8 cellular contexts compared by ENCODE assay signal in genomic region chr5:83430130-83431010, GRCh38. TPM values are rescaled to one million over a fixed set of nuclear protein-coding genes. Genes with fewer than 3 reads are reported as not detected.
DNase-seq lines count a peak whose midpoint lies in the region; ATAC-seq and TF ChIP-seq lines count a peak whose summit lies in the region.

No MANE protein-coding gene starts in this region.

- no peak overlapping the region for H3K18ac ChIP-seq in neuronal stem cell (ENCODE audit: low read length)

- no peak overlapping the region for H4K8ac ChIP-seq in neuronal stem cell (ENCODE audit: low read depth, low read length)

- no peaks in the 10 kb centered on the region for H3K4me1 ChIP-seq in CD8-positive, alpha-beta T cell (ENCODE audit: insufficient read depth, low read length)
- H3K4me1 ChIP-seq in Panc1 (ENCODE audit: control insufficient read depth, insufficient read depth, low read length) = no peaks in the 10 kb centered on the region
- H3K4me1 ChIP-seq in neuronal stem cell (ENCODE audit: control insufficient read depth in 2 of 2, insufficient read depth in 1 of 2, low read depth in 1 of 2, low read length in 2 of 2) = no peaks in the 10 kb centered on the region

- no CpG with 5 or more reads among the region's 13 CpGs for WGBS in neuronal stem cell (ENCODE audit: extremely low coverage in 2 of 2, insufficient read length in 2 of 2, insufficient replicate concordance in 1 of 2), 2 donors

- no peaks in the 10 kb centered on the region for H3K27me3 ChIP-seq in CD8-positive, alpha-beta T cell (ENCODE audit: insufficient read depth, low read length)
- no peaks in the 10 kb centered on the region for H3K27me3 ChIP-seq in Panc1 (ENCODE audit: control insufficient read depth, insufficient read depth, low read length)
- H3K27me3 ChIP-seq in neuronal stem cell (ENCODE audit: control insufficient read depth in 3 of 3, insufficient read depth in 3 of 3, low read depth in 1 of 3, low read length in 3 of 3) = no peaks in the 10 kb centered on the region

- ATAC-seq in CD8-positive, alpha-beta T cell = no peak
- ATAC-seq in GM19328 (IDR thresholded peaks at IDR 0.05; ENCODE audit: unreplicated experiment) (peak; percentile 57), HG03558 (IDR thresholded peaks at IDR 0.05; ENCODE audit: extremely low read depth, unreplicated experiment) (peak; percentile 77), Panc1 (peak; percentile 93)
- peak; percentile 77 to 83 for ATAC-seq in activated T-cell treated with anti-CD3 and anti-CD28 coated beads, Interleukin-2, amount 50 U/mL, for 72 hours (replicated peaks in 1 of 2)

- no peak overlapping the region for H3K4ac ChIP-seq in neuronal stem cell (ENCODE audit: low read length)

- no TSS peak for BruUV-seq in Panc1 (replicated peaks; lab: Mats Ljungman, UMichigan)

- peak; percentile 1 to 52 (median 32) for DNase-seq in CD8-positive, alpha-beta T cell
- DNase-seq in Panc1 (ENCODE audit: low read depth, low spot score) (peak; percentile 58), fibroblast of the conjunctiva (ENCODE audit: low read depth) (peak; percentile 43), neuronal stem cell (ENCODE audit: low spot score) (peak; percentile 62), ureter (ENCODE audit: low spot score) (peak; percentile 59)
- DNase-seq in activated T-cell treated with anti-CD3 and anti-CD28 coated beads, Interleukin-2, amount 50 U/mL, for 72 hours = peak; percentile 50 to 54

- intact Hi-C loops in CD8-positive, alpha-beta T cell (cut with DNase I, micrococcal nuclease) = loop anchor here (1.0 to 2.0 kb wide), 3 partner anchors 788 to 1079 kb away; no protein-coding TSS in a partner anchor
- intact Hi-C loops in Panc1 (cut with micrococcal nuclease; ENCODE audit: unreplicated experiment) = no loop called here

- H3K27ac Mint-ChIP-seq in CD8-positive, alpha-beta T cell = no peak overlapping the region
- peak overlapping the region; percentile 28 for H3K27ac Mint-ChIP-seq in activated T-cell treated with anti-CD3 and anti-CD28 coated beads, Interleukin-2, amount 50 U/mL, for 72 hours

- H2BK12ac ChIP-seq in neuronal stem cell (ENCODE audit: low read length) = no peak overlapping the region

- peak overlapping the region; percentile 26 for H2AFZ ChIP-seq in neuronal stem cell (ENCODE audit: low read length)

- H2AK5ac ChIP-seq in neuronal stem cell (ENCODE audit: low read depth, low read length) = no peak overlapping the region

- no peak overlapping the region for H3K23ac ChIP-seq in neuronal stem cell (ENCODE audit: low read depth, low read length, poor library complexity)

- no peak overlapping the region for H4K91ac ChIP-seq in neuronal stem cell (ENCODE audit: low read depth, low read length, poor library complexity)

- H3K14ac ChIP-seq in neuronal stem cell (ENCODE audit: low read length) = no peak overlapping the region

- no peaks in the 10 kb centered on the region for H3K36me3 Mint-ChIP-seq in CD8-positive, alpha-beta T cell
- H3K36me3 Mint-ChIP-seq in activated T-cell treated with anti-CD3 and anti-CD28 coated beads, Interleukin-2, amount 50 U/mL, for 72 hours (ENCODE audit: insufficient read depth in 2 of 2) = no peaks in the 10 kb centered on the region

- peak; percentile 65 for TF ChIP-seq CTCF in CD8-positive, alpha-beta T cell (IDR thresholded peaks at IDR 0.05)
- peak; percentile 92 for TF ChIP-seq CTCF in Panc1 (IDR thresholded peaks at IDR 0.05)

- no peaks in the 10 kb centered on the region for H3K36me3 ChIP-seq in CD8-positive, alpha-beta T cell (ENCODE audit: insufficient read depth, low read length)
- H3K36me3 ChIP-seq in Panc1 (ENCODE audit: control insufficient read depth, insufficient read depth, low read length) (no peaks in the 10 kb centered on the region), neuronal stem cell (replicated peaks in 1 of 2; ENCODE audit: control insufficient read depth in 2 of 2, insufficient read depth in 2 of 2, low read length in 2 of 2) (no peaks in the 10 kb centered on the region)

- no peak overlapping the region for H2BK15ac ChIP-seq in neuronal stem cell (ENCODE audit: low read length)

- CTCF ChIA-PET in CD8-positive, alpha-beta T cell (lab: Charles Lee) = interaction anchor here (0.6 to 1.6 kb wide), 11 partner anchors 8 to 1083 kb away, joined by 3 to 16 read pairs (median 3); no protein-coding TSS in a partner anchor
- CTCF ChIA-PET in Panc1 (lab: Charles Lee) = interaction anchor here (0.6 kb wide), 1 partner anchor 512 kb away, joined by 3 read pairs; no protein-coding TSS in a partner anchor

- no peaks in the 10 kb centered on the region for H3K4me1 Mint-ChIP-seq in CD8-positive, alpha-beta T cell (ENCODE audit: low read depth)
- H3K4me1 Mint-ChIP-seq in activated T-cell treated with anti-CD3 and anti-CD28 coated beads, Interleukin-2, amount 50 U/mL, for 72 hours (ENCODE audit: low read depth) = no peaks in the 10 kb centered on the region

- H3K4me2 ChIP-seq in neuronal stem cell (ENCODE audit: insufficient read depth, low read length, poor library complexity, severe bottlenecking) = no peak overlapping the region

- in situ Hi-C loops in Panc1 (cut with HindIII; ENCODE audit: low pct_unique_long_range_greater_than_20kb, low sequenced_read_pairs) = no loop called here

- H2BK5ac ChIP-seq in neuronal stem cell (ENCODE audit: low read length) = no peak overlapping the region

- H3K27ac ChIP-seq in CD8-positive, alpha-beta T cell (ENCODE audit: low read depth, low read length) = no peak overlapping the region
- H3K27ac ChIP-seq in Panc1 (ENCODE audit: low read length) = no peak overlapping the region
- no peak overlapping the region for H3K27ac ChIP-seq in neuronal stem cell (replicated peaks; ENCODE audit: low read length)

- H3K79me1 ChIP-seq in neuronal stem cell (ENCODE audit: low read depth, low read length) = no peaks in the 10 kb centered on the region

- no peak overlapping the region for H3K4me3 Mint-ChIP-seq in CD8-positive, alpha-beta T cell
- H3K4me3 Mint-ChIP-seq in activated T-cell treated with anti-CD3 and anti-CD28 coated beads, Interleukin-2, amount 50 U/mL, for 72 hours = no peak overlapping the region

- no peak overlapping the region for H3K9ac ChIP-seq in neuronal stem cell (ENCODE audit: low read depth, low read length, poor library complexity)

- no peak overlapping the region for H3K4me3 ChIP-seq in CD8-positive, alpha-beta T cell (ENCODE audit: low read depth, low read length)
- H3K4me3 ChIP-seq in Panc1 (ENCODE audit: low read depth in 2 of 2, low read length in 2 of 2) = no peak overlapping the region
- H3K4me3 ChIP-seq in neuronal stem cell (ENCODE audit: low read length in 2 of 2) = no peak overlapping the region

- POLR2A ChIA-PET in CD8-positive, alpha-beta T cell (lab: Charles Lee) = no interaction called here
- POLR2A ChIA-PET in Panc1 (lab: Charles Lee) = no interaction called here

- H3K9me3 Mint-ChIP-seq in CD8-positive, alpha-beta T cell = no peaks in the 10 kb centered on the region
- H3K9me3 Mint-ChIP-seq in activated T-cell treated with anti-CD3 and anti-CD28 coated beads, Interleukin-2, amount 50 U/mL, for 72 hours = no peaks in the 10 kb centered on the region

- no peaks in the 10 kb centered on the region for H3K9me3 ChIP-seq in CD8-positive, alpha-beta T cell (ENCODE audit: low read length)
- no peaks in the 10 kb centered on the region for H3K9me3 ChIP-seq in Panc1 (ENCODE audit: control insufficient read depth, insufficient read depth, low read depth, low read length)
- no peaks in the 10 kb centered on the region for H3K9me3 ChIP-seq in neuronal stem cell (replicated peaks in 1 of 2; ENCODE audit: control insufficient read depth in 2 of 2, insufficient read depth in 1 of 2, low read depth in 1 of 2, low read length in 2 of 2)

- H3K27me3 Mint-ChIP-seq in CD8-positive, alpha-beta T cell (ENCODE audit: low read depth) = no peaks in the 10 kb centered on the region
- no peaks in the 10 kb centered on the region for H3K27me3 Mint-ChIP-seq in activated T-cell treated with anti-CD3 and anti-CD28 coated beads, Interleukin-2, amount 50 U/mL, for 72 hours (ENCODE audit: low read depth)

- H2BK120ac ChIP-seq in neuronal stem cell (ENCODE audit: low read depth, low read length) = no peak overlapping the region

RNA-seq across cellular contexts. Expression of gene VCAN, which starts 41.2 kb away (rescaled TPM):
- under 1 TPM; 0.46 to 0.47 TPM for total RNA-seq in CD8-positive, alpha-beta T cell
- total RNA-seq in Panc1 (2021; ENCODE audit: unreplicated experiment) = 0.72 TPM
- 0.25 TPM for polyA plus RNA-seq in Panc1 (2012; ENCODE audit: insufficient read length)
- under 1 TPM; 0.14 to 0.51 TPM for total RNA-seq in activated T-cell treated with anti-CD3 and anti-CD28 coated beads, Interleukin-2, amount 50 U/mL, for 72 hours
- 37.7 TPM for polyA plus RNA-seq in neuronal stem cell (2013, experiment 1 of 2)
- polyA plus RNA-seq in neuronal stem cell (2013, experiment 2 of 2) = 38.4 TPM
- 75.9 TPM for total RNA-seq in ureter

Comparison
In these comparisons a context has a peak if more than half of its experiments do, and no peak if none do; other contexts are left out.
1. RNA of gene VCAN, which starts 41.2 kb away (total RNA-seq): 75.9 TPM in ureter (single experiment); 0.72 TPM in Panc1 (single experiment), 0.14 to 0.51 TPM in activated T-cell treated with anti-CD3 and anti-CD28 coated beads, Interleukin-2, amount 50 U/mL, for 72 hours and 0.46 to 0.47 TPM in CD8-positive, alpha-beta T cell; every median in the first group is over 10 times any median in the second.
2. Peak in every context shown above with its lines, with median percentiles within 50 percentile points of each other: DNase-seq.